25 cellular contexts compared by ENCODE assay signal in the genomic region with DNA sequence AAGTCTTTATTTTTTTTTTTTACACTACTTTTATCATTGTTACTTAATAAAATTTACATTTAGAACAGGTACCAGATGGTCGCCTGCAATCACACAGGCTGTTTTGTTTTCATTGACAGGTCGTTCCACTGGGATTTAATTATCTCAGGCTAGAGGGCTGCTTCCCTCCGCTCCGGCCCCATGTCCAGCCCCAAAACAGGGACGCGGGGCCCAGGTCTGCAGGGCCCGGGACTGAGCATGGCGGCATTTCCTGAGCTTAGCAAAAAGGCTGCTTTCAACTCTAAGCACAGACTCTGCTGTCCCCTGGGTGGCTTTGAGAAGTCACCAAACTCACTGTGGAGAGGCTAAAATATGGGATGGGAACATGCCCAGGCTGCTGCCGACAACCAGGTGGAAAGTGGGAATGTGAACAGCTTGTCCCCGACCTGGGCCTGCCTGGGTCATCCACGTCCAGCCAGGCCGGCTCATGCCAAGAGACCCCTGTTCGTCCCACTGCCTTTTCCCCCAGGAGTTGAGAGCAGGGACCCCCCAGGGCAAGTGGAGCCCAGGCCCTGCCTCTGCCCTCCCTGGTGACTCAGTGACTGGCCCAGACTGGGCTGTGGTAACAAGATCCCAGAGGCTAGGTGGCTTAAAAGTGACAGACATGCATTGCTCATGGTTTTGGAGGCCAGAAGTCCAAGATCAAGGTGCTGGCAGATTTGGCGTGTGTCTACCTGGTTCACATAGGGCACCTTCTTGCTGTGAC.
"Had no signal": no experiment of that assay in that cellular context is flagged by ENCODE, and none has a peak within 500 bp of the region (broad histone marks: within the 10 kb centered on the region; RNA-seq: fewer than 3 reads in every experiment).

No MANE protein-coding gene starts in this region.

- H3K4me1 Mint-ChIP-seq: activated CD4-positive, alpha-beta T cell treated with anti-CD3 and anti-CD28 coated beads for 36 hours; activated naive CD4-positive, alpha-beta T cell treated with anti-CD3 and anti-CD28 coated beads, Interleukin-2, amount 10 ng/mL, durations not matched to agents 7 days and 5 days; neural crest cell; stimulated activated effector memory CD8-positive, alpha-beta T cell treated with anti-CD3 and anti-CD28 coated beads, Interleukin-12 subunit alpha, Interleukin-12 subunit beta, amount 100 ng/mL, for 72 hours; T-cell had no signal

- H3K4me3 Mint-ChIP-seq: activated CD4-positive, alpha-beta T cell treated with anti-CD3 and anti-CD28 coated beads for 36 hours; activated naive CD4-positive, alpha-beta T cell treated with anti-CD3 and anti-CD28 coated beads, Interleukin-2, amount 10 ng/mL, durations not matched to agents 7 days and 5 days; naive thymus-derived CD8-positive, alpha-beta T cell; neural crest cell; stimulated activated effector memory CD8-positive, alpha-beta T cell treated with anti-CD3 and anti-CD28 coated beads, Interleukin-12 subunit alpha, Interleukin-12 subunit beta, amount 100 ng/mL, for 72 hours; stimulated activated naive CD8-positive, alpha-beta T cell treated with anti-CD3 and anti-CD28 coated beads, Interleukin-15, Interleukin-2, amounts not matched to agents 100 ng/mL and 50 ng/mL, for 24 hours; T-cell had no signal

- DNase-seq: activated CD4-positive, alpha-beta T cell treated with anti-CD3 and anti-CD28 coated beads for 36 hours; activated CD4-positive, alpha-beta T cell treated with anti-CD3 and anti-CD28 coated beads, Interleukin-2, amount 50 U/mL, for 48 hours; activated CD4-positive, CD25-positive, alpha-beta regulatory T cell; activated CD8-positive, alpha-beta memory T cell treated with anti-CD3 and anti-CD28 coated beads for 24 hours; activated gamma-delta T cell; activated naive CD4-positive, alpha-beta T cell treated with anti-CD3 and anti-CD28 coated beads, Interleukin-2, amount 10 ng/mL, durations not matched to agents 7 days and 5 days; amygdala; effector CD4-positive, alpha-beta T cell; foreskin keratinocyte; hypothalamus; mesenchymal stem cell; occipital lobe; right lobe of liver; stimulated activated CD4-positive, alpha-beta T cell treated with anti-CD3 and anti-CD28 coated beads, Interleukin-12 subunit alpha, Interleukin-12 subunit beta, amount 100 ng/mL, for 4 hours; stimulated activated CD4-positive, alpha-beta T cell treated with anti-CD3 and anti-CD28 coated beads, Interleukin-4, amount 100 ng/mL, for 24 hours; T-cell; trophoblast cell; uterus had no signal

- H3K27me3 Mint-ChIP-seq: activated CD4-positive, alpha-beta T cell treated with anti-CD3 and anti-CD28 coated beads for 36 hours; activated naive CD4-positive, alpha-beta T cell treated with anti-CD3 and anti-CD28 coated beads, Interleukin-2, amount 10 ng/mL, durations not matched to agents 7 days and 5 days had no signal

- H3K36me3 Mint-ChIP-seq: activated naive CD4-positive, alpha-beta T cell treated with anti-CD3 and anti-CD28 coated beads, Interleukin-2, amount 10 ng/mL, durations not matched to agents 7 days and 5 days; naive thymus-derived CD8-positive, alpha-beta T cell; stimulated activated effector memory CD8-positive, alpha-beta T cell treated with anti-CD3 and anti-CD28 coated beads, Interleukin-12 subunit alpha, Interleukin-12 subunit beta, amount 100 ng/mL, for 72 hours; T-cell had no signal

- H3K9me3 Mint-ChIP-seq: naive thymus-derived CD8-positive, alpha-beta T cell; neural crest cell; stimulated activated effector memory CD8-positive, alpha-beta T cell treated with anti-CD3 and anti-CD28 coated beads, Interleukin-12 subunit alpha, Interleukin-12 subunit beta, amount 100 ng/mL, for 72 hours; stimulated activated naive CD8-positive, alpha-beta T cell treated with anti-CD3 and anti-CD28 coated beads, Interleukin-15, Interleukin-2, amounts not matched to agents 100 ng/mL and 50 ng/mL, for 24 hours; T-cell had no signal

- H3K36me3 ChIP-seq: esophagus muscularis mucosa, heart left ventricle, right lobe of liver, thoracic aorta, uterus had no signal

- H3K4me1 ChIP-seq: esophagus muscularis mucosa, foreskin keratinocyte, heart left ventricle, right lobe of liver, uterus had no signal

- H3K27me3 ChIP-seq: foreskin keratinocyte, right lobe of liver, uterus had no signal

- H3K9me3 ChIP-seq: esophagus muscularis mucosa, heart left ventricle, right lobe of liver, thoracic aorta, uterus had no signal

- H3K27ac Mint-ChIP-seq: activated CD4-positive, alpha-beta T cell treated with anti-CD3 and anti-CD28 coated beads for 36 hours; activated naive CD4-positive, alpha-beta T cell treated with anti-CD3 and anti-CD28 coated beads, Interleukin-2, amount 10 ng/mL, durations not matched to agents 7 days and 5 days; naive thymus-derived CD8-positive, alpha-beta T cell; stimulated activated effector memory CD8-positive, alpha-beta T cell treated with anti-CD3 and anti-CD28 coated beads, Interleukin-12 subunit alpha, Interleukin-12 subunit beta, amount 100 ng/mL, for 72 hours; stimulated activated naive CD8-positive, alpha-beta T cell treated with anti-CD3 and anti-CD28 coated beads, Interleukin-15, Interleukin-2, amounts not matched to agents 100 ng/mL and 50 ng/mL, for 24 hours; T-cell had no signal

- H3K4me3 ChIP-seq: esophagus muscularis mucosa, heart left ventricle, right lobe of liver, thoracic aorta, uterus had no signal

- H3K27ac ChIP-seq: esophagus muscularis mucosa, foreskin keratinocyte, heart left ventricle, right lobe of liver, thoracic aorta, uterus had no signal

- ATAC-seq: activated CD4-positive, alpha-beta T cell treated with anti-CD3 and anti-CD28 coated beads for 36 hours; foreskin keratinocyte; naive thymus-derived CD8-positive, alpha-beta T cell; stimulated activated effector memory CD8-positive, alpha-beta T cell treated with anti-CD3 and anti-CD28 coated beads, Interleukin-12 subunit alpha, Interleukin-12 subunit beta, amount 100 ng/mL, for 72 hours; T-cell had no signal
